8 cellular contexts compared by ENCODE assay signal in genomic region chr22:46614070-46614931, GRCh38. TPM values are rescaled to one million over a fixed set of nuclear protein-coding genes. Genes with fewer than 3 reads are reported as not detected.
DNase-seq lines count a peak whose midpoint lies in the region; FAIRE-seq and TF ChIP-seq lines count a peak whose summit lies in the region.

No MANE protein-coding gene starts in this region.

- intact Hi-C loops in prostate gland (cut with DNase I), result no loop called here

- no peaks in the 10 kb centered on the region for H3K9me3 ChIP-seq in duodenal mucosa (ENCODE audit: control insufficient read depth in 1 of 2, low read length in 2 of 2)
- H3K9me3 ChIP-seq in prostate gland, result no peaks in the 10 kb centered on the region

- H3K9ac ChIP-seq in duodenal mucosa (ENCODE audit: low read depth in 1 of 2, low read length in 2 of 2), result peak overlapping the region; percentile 51 to 55

- peak; percentile 98 for FAIRE-seq in GM19239 (lab: Jason Lieb, UNC)

- 76% methylated on average over 30 of the region's 30 CpGs for WGBS in prostate gland

- DNase-seq in GM19239 (ENCODE audit: insufficient read length, low spot score), result peak; percentile 66
- peak; percentile 89 for DNase-seq in activated CD4-positive, alpha-beta T cell treated with anti-CD3 and anti-CD28 coated beads, Interleukin-2, amount 10 ng/mL, durations not matched to agents 7 days and 5 days
- peak; percentile 38 for DNase-seq in stimulated activated CD8-positive, alpha-beta memory T cell treated with anti-CD3 and anti-CD28 coated beads, Interleukin-15, amount 100 ng/mL, for 1 hour (ENCODE audit: low read depth)
- DNase-seq in SIG-M5 (lab: John Stamatoyannopoulos, UW), result no peak
- no peak for DNase-seq in islet precursor cell
- DNase-seq in prostate gland (ENCODE audit: low spot score), result no peak
- DNase-seq in epidermal melanocyte (ENCODE audit: insufficient read length, low spot score), result no peak

- peak overlapping the region; percentile 81 for H3K4me3 Mint-ChIP-seq in activated CD4-positive, alpha-beta T cell treated with anti-CD3 and anti-CD28 coated beads, Interleukin-2, amount 10 ng/mL, durations not matched to agents 7 days and 5 days

- CTCF ChIA-PET in activated CD4-positive, alpha-beta T cell treated with anti-CD3 and anti-CD28 coated beads, Interleukin-2, amount 10 ng/mL, durations not matched to agents 7 days and 5 days (lab: Charles Lee), result interaction anchor here (1.0 to 2.3 kb wide), 3 partner anchors 10 to 56 kb away, joined by 3 to 6 read pairs (median 3); no protein-coding TSS in a partner anchor

- H3K27ac Mint-ChIP-seq in activated CD4-positive, alpha-beta T cell treated with anti-CD3 and anti-CD28 coated beads, Interleukin-2, amount 10 ng/mL, durations not matched to agents 7 days and 5 days, result peak overlapping the region; percentile 94

- H3K36me3 Mint-ChIP-seq in activated CD4-positive, alpha-beta T cell treated with anti-CD3 and anti-CD28 coated beads, Interleukin-2, amount 10 ng/mL, durations not matched to agents 7 days and 5 days (ENCODE audit: low read depth), result no peaks in the 10 kb centered on the region

- no peaks in the 10 kb centered on the region for H3K27me3 ChIP-seq in duodenal mucosa (ENCODE audit: control insufficient read depth in 1 of 2, insufficient read depth in 2 of 2, low read length in 2 of 2)
- H3K27me3 ChIP-seq in prostate gland (replicated peaks; ENCODE audit: insufficient read depth), result no peaks in the 10 kb centered on the region

- H3K4me3 ChIP-seq in duodenal mucosa (ENCODE audit: low read depth in 1 of 2, low read length in 2 of 2) (peak overlapping the region; percentile 53 to 56), prostate gland (no peak overlapping the region)

- no peak for TF ChIP-seq CTCF in prostate gland (IDR thresholded peaks at IDR 0.05)

- peaks cover 47% of the 10 kb centered on the region for H3K4me1 Mint-ChIP-seq in activated CD4-positive, alpha-beta T cell treated with anti-CD3 and anti-CD28 coated beads, Interleukin-2, amount 10 ng/mL, durations not matched to agents 7 days and 5 days

- no peaks in the 10 kb centered on the region for H3K9me3 Mint-ChIP-seq in activated CD4-positive, alpha-beta T cell treated with anti-CD3 and anti-CD28 coated beads, Interleukin-2, amount 10 ng/mL, durations not matched to agents 7 days and 5 days

- POLR2A ChIA-PET in activated CD4-positive, alpha-beta T cell treated with anti-CD3 and anti-CD28 coated beads, Interleukin-2, amount 10 ng/mL, durations not matched to agents 7 days and 5 days (lab: Charles Lee), result interaction anchor here (1.0 kb wide), 1 partner anchor 148 kb away, joined by 5 read pairs; the partner anchor contains the start of gene TBC1D22A

- H3K36me3 ChIP-seq in duodenal mucosa (ENCODE audit: control insufficient read depth in 1 of 2, insufficient read depth in 2 of 2, low read length in 2 of 2), result peaks cover 0 to 5% of the 10 kb centered on the region in 2 donors
- no peaks in the 10 kb centered on the region for H3K36me3 ChIP-seq in prostate gland

- H3K27ac ChIP-seq in duodenal mucosa (ENCODE audit: low read depth, low read length), result no peak overlapping the region
- no peak overlapping the region for H3K27ac ChIP-seq in prostate gland

- H3K4me1 ChIP-seq in duodenal mucosa (ENCODE audit: control insufficient read depth in 1 of 2, insufficient read depth in 2 of 2, low read length in 2 of 2), result peaks cover 43 to 46% of the 10 kb centered on the region in 2 donors
- no peaks in the 10 kb centered on the region for H3K4me1 ChIP-seq in prostate gland (replicated peaks)

- no peak for TF ChIP-seq POLR2A in prostate gland (IDR thresholded peaks at IDR 0.05)

- H3K27me3 Mint-ChIP-seq in activated CD4-positive, alpha-beta T cell treated with anti-CD3 and anti-CD28 coated beads, Interleukin-2, amount 10 ng/mL, durations not matched to agents 7 days and 5 days, result no peaks in the 10 kb centered on the region

RNA-seq across cellular contexts. Expression of gene GRAMD4, which starts 5.9 kb away (rescaled TPM):
- total RNA-seq in activated CD4-positive, alpha-beta T cell treated with anti-CD3 and anti-CD28 coated beads, Interleukin-2, amount 10 ng/mL, durations not matched to agents 7 days and 5 days, result 10 to 100 TPM; 40.8 to 43.2 TPM
- 10 to 100 TPM; 12.1 to 20.2 TPM for total RNA-seq in prostate gland

Comparison
In these comparisons a context has a peak if more than half of its experiments do, and no peak if none do; other contexts are left out.
1. DNase-seq: peak in GM19239 (single experiment), activated CD4-positive, alpha-beta T cell treated with anti-CD3 and anti-CD28 coated beads, Interleukin-2, amount 10 ng/mL, durations not matched to agents 7 days and 5 days (single experiment) and stimulated activated CD8-positive, alpha-beta memory T cell treated with anti-CD3 and anti-CD28 coated beads, Interleukin-15, amount 100 ng/mL, for 1 hour (single experiment); none in SIG-M5 (single experiment), islet precursor cell (single experiment), prostate gland (single experiment) and epidermal melanocyte (single experiment).
2. H3K4me3 ChIP-seq: peak in duodenal mucosa (2 of 2); none in prostate gland (0 of 2).